In genomic region chr18:13218376-13219011, GRCh38 we compare ENCODE assay signal across 10 cellular contexts. TPM values are rescaled to one million over a fixed set of nuclear protein-coding genes. Genes with fewer than 3 reads are reported as not detected.
DNase-seq lines count a peak whose midpoint lies in the region; ATAC-seq, FAIRE-seq and TF ChIP-seq lines count a peak whose summit lies in the region.
"Had no signal": no experiment of that assay in that cellular context is flagged by ENCODE, and none has a peak within 500 bp of the region (broad histone marks: within the 10 kb centered on the region; RNA-seq: fewer than 3 reads in every experiment).

Gene LDLRAD4, plus strand, starts transcription at chr18:13218760.

- H3K9ac ChIP-seq in HUES48 (ENCODE audit: low read depth, low read length): no peak within 1 kb of the TSS

- TF ChIP-seq CTCF in A549 (IDR thresholded peaks at IDR 0.05) (no peak), dorsolateral prefrontal cortex (IDR thresholded peaks at IDR 0.05 in 54 of 56, conservative IDR thresholded peaks at IDR 0.05 in 2 of 56; ENCODE audit: low read depth in 1 of 56, partially characterized antibody in 56 of 56) (peak in 1 of 56 donors; percentile 7)

- H3K4me2 ChIP-seq in A549: peak within 1 kb of the TSS; percentile 93

- CTCF ChIA-PET in A549 (lab: Yijun Ruan, JAX): interaction anchor here (0.7 kb wide), 1 partner anchor 411 kb away, joined by 3 read pairs; no protein-coding TSS in a partner anchor

- peaks cover 26% of the 10 kb centered on the region for H3K27me3 Mint-ChIP-seq in memory B cell

- H3K4me3 Mint-ChIP-seq in memory B cell: peak within 1 kb of the TSS; percentile 49
- peak within 1 kb of the TSS; percentile 64 for H3K4me3 Mint-ChIP-seq in stimulated activated effector memory CD8-positive, alpha-beta T cell treated with anti-CD3 and anti-CD28 coated beads, Interleukin-12 subunit alpha, Interleukin-12 subunit beta, amount 100 ng/mL, for 72 hours

- POLR2A ChIA-PET in A549 (lab: Yijun Ruan, JAX): no interaction called here

- H3K36me3 Mint-ChIP-seq in memory B cell: no peaks in the 10 kb centered on the region
- no peaks in the 10 kb centered on the region for H3K36me3 Mint-ChIP-seq in stimulated activated effector memory CD8-positive, alpha-beta T cell treated with anti-CD3 and anti-CD28 coated beads, Interleukin-12 subunit alpha, Interleukin-12 subunit beta, amount 100 ng/mL, for 72 hours

- H3K4me1 ChIP-seq in A549 (peaks cover 17% of the 10 kb centered on the region; the same call in 1 of the 3 replicates), HUES48 (ENCODE audit: control insufficient read depth, insufficient read depth, low read length) (peaks cover 37% of the 10 kb centered on the region)

- H3K27ac Mint-ChIP-seq in memory B cell: no peak within 1 kb of the TSS
- no peak within 1 kb of the TSS for H3K27ac Mint-ChIP-seq in stimulated activated effector memory CD8-positive, alpha-beta T cell treated with anti-CD3 and anti-CD28 coated beads, Interleukin-12 subunit alpha, Interleukin-12 subunit beta, amount 100 ng/mL, for 72 hours

- DNase-seq in A549 (ENCODE audit: low read depth in 1 of 2, low spot score in 1 of 2) (no peak), dorsolateral prefrontal cortex (peak in 4 of 10 donors; percentile 47 to 74 (median 60)), memory B cell (ENCODE audit: low spot score in 2 of 2) (peak in 1 of 2 donors; percentile 26)
- peak; percentile 45 for DNase-seq in activated CD4-positive, CD25-positive, alpha-beta regulatory T cell treated with anti-CD3 and anti-CD28 coated beads, Interleukin-2, amount 50 U/mL, for 72 hours
- DNase-seq in stimulated activated effector memory CD8-positive, alpha-beta T cell treated with anti-CD3 and anti-CD28 coated beads, Interleukin-12 subunit alpha, Interleukin-12 subunit beta, amount 100 ng/mL, for 72 hours (ENCODE audit: low spot score in 2 of 2): no peak

- TF ChIP-seq EP300 in A549 (IDR thresholded peaks at IDR 0.05): no peak

- H3K9me3 Mint-ChIP-seq in memory B cell: no peaks in the 10 kb centered on the region
- no peaks in the 10 kb centered on the region for H3K9me3 Mint-ChIP-seq in stimulated activated effector memory CD8-positive, alpha-beta T cell treated with anti-CD3 and anti-CD28 coated beads, Interleukin-12 subunit alpha, Interleukin-12 subunit beta, amount 100 ng/mL, for 72 hours

- H3K27me3 ChIP-seq in HUES48 (ENCODE audit: control insufficient read depth, insufficient read depth, low read length) (peaks cover 54% of the 10 kb centered on the region), dorsolateral prefrontal cortex (no peaks in the 10 kb centered on the region)

- peaks cover 7% of the 10 kb centered on the region for H3K4me1 Mint-ChIP-seq in memory B cell
- peaks cover 5% of the 10 kb centered on the region for H3K4me1 Mint-ChIP-seq in stimulated activated effector memory CD8-positive, alpha-beta T cell treated with anti-CD3 and anti-CD28 coated beads, Interleukin-12 subunit alpha, Interleukin-12 subunit beta, amount 100 ng/mL, for 72 hours

- H3K27ac ChIP-seq in A549 (peak within 1 kb of the TSS; percentile 77 to 90), HUES48 (ENCODE audit: low read depth, low read length) (no peak within 1 kb of the TSS), dorsolateral prefrontal cortex (peak within 1 kb of the TSS in 58 of 59 donors; percentile 20 to 92 (median 80))

- H3K4me3 ChIP-seq in A549 (peak within 1 kb of the TSS; percentile 71), HUES48 (ENCODE audit: low read depth, low read length) (peak within 1 kb of the TSS; percentile 70), dorsolateral prefrontal cortex (peak within 1 kb of the TSS; percentile 49 to 95 (median 82))

- no peak for TF ChIP-seq POLR2A in A549 (IDR thresholded peaks at IDR 0.05; ENCODE audit: low read length)

- FAIRE-seq in A549 (lab: Jason Lieb, UNC): no peak
- FAIRE-seq: GM18507, islet of Langerhans had no signal

- 5% methylated on average over 8 of the region's 58 CpGs for WGBS in A549 (ENCODE audit: missing lambda C conversion rate)

- intact Hi-C loops in dorsolateral prefrontal cortex (cut with DNase I): loop anchor here in 1 of 2 donors (5.0 to 10.0 kb wide), 5 partner anchors 56 to 584 kb away; partner anchors contain the start of genes FAM210A and RNMT

- H3K36me3 ChIP-seq in HUES48 (ENCODE audit: control insufficient read depth, insufficient read depth, low read length): no peaks in the 10 kb centered on the region

- ATAC-seq in A549 (peak; percentile 27 to 31; a peak in 4 of 6 replicates), memory B cell (ENCODE audit: low read depth) (no peak), HG02973 (IDR thresholded peaks at IDR 0.05; ENCODE audit: unreplicated experiment) (no peak), HG03460 (IDR thresholded peaks at IDR 0.05; ENCODE audit: unreplicated experiment) (no peak)
- ATAC-seq in stimulated activated effector memory CD8-positive, alpha-beta T cell treated with anti-CD3 and anti-CD28 coated beads, Interleukin-12 subunit alpha, Interleukin-12 subunit beta, amount 100 ng/mL, for 72 hours: peak; percentile 18

- TF ChIP-seq RAD21 in A549 (conservative IDR thresholded peaks at IDR 0.05 in 1 of 2, IDR thresholded peaks at IDR 0.05 in 1 of 2): no peak

- H3K9me3 ChIP-seq in A549 (no peaks in the 10 kb centered on the region), HUES48 (ENCODE audit: control insufficient read depth, insufficient read depth, low read length) (no peaks in the 10 kb centered on the region)

TF ChIP-seq in A549, 52 proteins besides CTCF, POLR2A, EP300 and RAD21 (continues in another document):
- TF ChIP-seq RARB (CRISPR knock-in tag; IDR thresholded peaks at IDR 0.05) (no peak), ATOH8 (CRISPR knock-in tag; IDR thresholded peaks at IDR 0.05; ENCODE audit: low read depth) (no peak), CEBPB (IDR thresholded peaks at IDR 0.05) (no peak), BHLHE40 (IDR thresholded peaks at IDR 0.05; ENCODE audit: low read depth, low read length) (no peak), PBX3 (IDR thresholded peaks at IDR 0.05) (no peak), REST (IDR thresholded peaks at IDR 0.05) (no peak), CHD4 (IDR thresholded peaks at IDR 0.05; ENCODE audit: borderline replicate concordance) (no peak), HOXB13 (CRISPR knock-in tag; IDR thresholded peaks at IDR 0.05; ENCODE audit: low read depth) (no peak), FOSB (CRISPR knock-in tag; IDR thresholded peaks at IDR 0.05) (no peak)

RNA-seq across cellular contexts. Expression of gene LDLRAD4, which starts in this region (rescaled TPM):
- polyA plus RNA-seq in A549 (2011; rRNA removed) (7.4 and 7.6 TPM in 2 replicates), A549 (2017; fragmentation: RNase III; extraction: RNeasy Plus Mini Kit Qiagen cat#74134 plus additional on column Dnase treatment) (2.5 to 5.2 TPM (median 4.6 TPM) in 3 replicates)
- polyA plus RNA-seq in A549 (2012; cell fraction: cytosol; rRNA removed): 2.0 and 2.4 TPM in 2 replicates
- polyA plus RNA-seq in A549 (2012; cell fraction: nucleus; rRNA removed): 2.1 and 4.2 TPM in 2 replicates
- 2.8 and 2.9 TPM in 2 replicates for polyA minus RNA-seq in A549 (2011; rRNA and poly(A)+ RNA removed)
- total RNA-seq in dorsolateral prefrontal cortex: 100 to 1,000 TPM in 75 of 120 experiments, 10 to 100 TPM in 45; 71.8 to 184 (median 104) TPM

Comparison
In these comparisons a context has a peak if more than half of its experiments do, and no peak if none do; other contexts are left out.
1. ATAC-seq: peak in A549 (2 of 2) and stimulated activated effector memory CD8-positive, alpha-beta T cell treated with anti-CD3 and anti-CD28 coated beads, Interleukin-12 subunit alpha, Interleukin-12 subunit beta, amount 100 ng/mL, for 72 hours (single experiment); none in memory B cell (single experiment), HG02973 (single experiment) and HG03460 (single experiment).
2. Peak in every context shown above with its lines, with median percentiles within 50 percentile points of each other: H3K4me3 ChIP-seq.